In genomic region chr2:237861875-237862527, GRCh38 we compare ENCODE assay signal across 13 cellular contexts. TPM values are rescaled to one million over a fixed set of nuclear protein-coding genes. Genes with fewer than 3 reads are reported as not detected.
DNase-seq lines count a peak whose midpoint lies in the region; ATAC-seq and TF ChIP-seq lines count a peak whose summit lies in the region.
"Had no signal": no experiment of that assay in that cellular context is flagged by ENCODE, and none has a peak within 500 bp of the region (broad histone marks: within the 10 kb centered on the region; RNA-seq: fewer than 3 reads in every experiment).

No MANE protein-coding gene starts in this region.

- no peaks in the 10 kb centered on the region for H3K9me2 ChIP-seq in PC-9 (ENCODE audit: insufficient read depth)

- peaks cover 20% of the 10 kb centered on the region for H3K27me3 Mint-ChIP-seq in activated T-helper 17 cell treated with anti-CD3 and anti-CD28 coated beads, Interleukin-2, amount 50 U/mL, for 72 hours

- peak overlapping the region; percentile 92 for H3K27ac ChIP-seq in C4-2B
- H3K27ac ChIP-seq in PC-9: peak overlapping the region; percentile 62
- no peak overlapping the region for H3K27ac ChIP-seq in skeletal muscle tissue (ENCODE audit: low read depth, low read length)
- H3K27ac ChIP-seq: BLaER1 treated with 17β-estradiol and CSF1 and Interleukin-3, amounts not matched to agents 10 nM and 100 nM had no signal

- H3K36me3 Mint-ChIP-seq in activated T-helper 17 cell treated with anti-CD3 and anti-CD28 coated beads, Interleukin-2, amount 50 U/mL, for 72 hours (ENCODE audit: low read depth): no peaks in the 10 kb centered on the region

- no peaks in the 10 kb centered on the region for H3K9me3 ChIP-seq in PC-9 (ENCODE audit: insufficient read depth, low read depth)
- no peaks in the 10 kb centered on the region for H3K9me3 ChIP-seq in skeletal muscle tissue (ENCODE audit: control insufficient read depth in 3 of 3, low read length in 3 of 3)
- H3K9me3 ChIP-seq: BLaER1 treated with 17β-estradiol and CSF1 and Interleukin-3, amounts not matched to agents 10 nM and 100 nM had no signal

- no peak overlapping the region for H2AFZ ChIP-seq in PC-9

- H4K20me1 ChIP-seq in PC-9 (ENCODE audit: insufficient read depth): no peaks in the 10 kb centered on the region

- H3F3A ChIP-seq in PC-9 (ENCODE audit: insufficient read depth, low read depth): peaks cover 55% of the 10 kb centered on the region

- no peak for ATAC-seq in activated T-helper 17 cell treated with anti-CD3 and anti-CD28 coated beads, Interleukin-2, amount 50 U/mL, for 72 hours (replicated peaks)

- no peak overlapping the region for H3K27ac Mint-ChIP-seq in activated T-helper 17 cell treated with anti-CD3 and anti-CD28 coated beads, Interleukin-2, amount 50 U/mL, for 72 hours
- H3K27ac Mint-ChIP-seq: activated CD4-positive, alpha-beta memory T cell treated with anti-CD3 and anti-CD28 coated beads, Interleukin-2, amount 10 ng/mL, durations not matched to agents 7 days and 5 days had no signal

- H3K4me2 ChIP-seq in PC-9: peak overlapping the region; percentile 83
- H3K4me2 ChIP-seq: BLaER1 treated with 17β-estradiol and CSF1 and Interleukin-3, amounts not matched to agents 10 nM and 100 nM had no signal

- DNase-seq in PC-9: no peak
- peak; percentile 71 for DNase-seq in fibroblast of gingiva (ENCODE audit: low read depth)
- DNase-seq in NCI-H2107 treated with DMSO at 0.1 percent for 48 hours (lab: John Stamatoyannopoulos, UW; ENCODE audit: unreplicated experiment): no peak
- DNase-seq in NCI-H1092 treated with DMSO at 0.1 percent for 48 hours (lab: John Stamatoyannopoulos, UW): no peak
- no peak for DNase-seq in NCI-H1930 (lab: John Stamatoyannopoulos, UW)
- DNase-seq: DND-41; effector CD4-positive, alpha-beta T cell; NCI-H1436 had no signal

- intact Hi-C loops in PC-9 (cut with micrococcal nuclease; ENCODE audit: unreplicated experiment): loop anchor here (10.0 kb wide), 2 partner anchors 167 to 267 kb away; partner anchors contain the start of gene RAB17

- H3K79me2 ChIP-seq in PC-9 (ENCODE audit: low read depth): peaks cover 58% of the 10 kb centered on the region

- H3K36me3 ChIP-seq in PC-9 (ENCODE audit: low read depth): no peaks in the 10 kb centered on the region
- no peaks in the 10 kb centered on the region for H3K36me3 ChIP-seq in skeletal muscle tissue (ENCODE audit: control insufficient read depth in 3 of 3, insufficient read depth in 3 of 3, low read length in 3 of 3)
- H3K36me3 ChIP-seq: BLaER1 treated with 17β-estradiol and CSF1 and Interleukin-3, amounts not matched to agents 10 nM and 100 nM had no signal

- peaks cover 78% of the 10 kb centered on the region for H3K4me1 ChIP-seq in PC-9 (replicated peaks; ENCODE audit: insufficient read depth)
- H3K4me1 ChIP-seq in skeletal muscle tissue (ENCODE audit: control insufficient read depth in 3 of 3, insufficient read depth in 3 of 3, low read length in 3 of 3): peaks cover 15 to 73% (median 48%) of the 10 kb centered on the region in 3 donors

- no peaks in the 10 kb centered on the region for H3K9me3 Mint-ChIP-seq in activated T-helper 17 cell treated with anti-CD3 and anti-CD28 coated beads, Interleukin-2, amount 50 U/mL, for 72 hours
- H3K9me3 Mint-ChIP-seq: activated CD4-positive, alpha-beta memory T cell treated with anti-CD3 and anti-CD28 coated beads, Interleukin-2, amount 10 ng/mL, durations not matched to agents 7 days and 5 days had no signal

- H3K4me3 Mint-ChIP-seq in activated T-helper 17 cell treated with anti-CD3 and anti-CD28 coated beads, Interleukin-2, amount 50 U/mL, for 72 hours: no peak overlapping the region
- H3K4me3 Mint-ChIP-seq: activated CD4-positive, alpha-beta memory T cell treated with anti-CD3 and anti-CD28 coated beads, Interleukin-2, amount 10 ng/mL, durations not matched to agents 7 days and 5 days had no signal

- peak overlapping the region in 2 of 3 donors; percentile 14 to 24 for H3K9ac ChIP-seq in skeletal muscle tissue (ENCODE audit: low read depth in 1 of 3, low read length in 3 of 3)
- H3K9ac ChIP-seq: BLaER1 treated with 17β-estradiol and CSF1 and Interleukin-3, amounts not matched to agents 10 nM and 100 nM had no signal

- TF ChIP-seq CTCF in C4-2B (conservative IDR thresholded peaks at IDR 0.05) (no peak), PC-9 (conservative IDR thresholded peaks at IDR 0.05) (no peak)

- H3K27me3 ChIP-seq in PC-9 (ENCODE audit: insufficient read depth, low read depth) (no peaks in the 10 kb centered on the region), skeletal muscle tissue (ENCODE audit: control insufficient read depth in 3 of 3, insufficient read depth in 3 of 3, low read length in 3 of 3) (peaks cover 0 to 10% (median 0%) of the 10 kb centered on the region in 3 donors)

- no TSS peak for BruUV-seq in PC-9 (replicated peaks; lab: Mats Ljungman, UMichigan)

- POLR2A ChIA-PET in PC-9 (lab: Charles Lee; ENCODE audit: unreplicated experiment): interaction anchor here (0.6 kb wide), 1 partner anchor 109 kb away, joined by 3 read pairs; no protein-coding TSS in a partner anchor

- peaks cover 8% of the 10 kb centered on the region for H3K4me1 Mint-ChIP-seq in activated T-helper 17 cell treated with anti-CD3 and anti-CD28 coated beads, Interleukin-2, amount 50 U/mL, for 72 hours

- H3K4me3 ChIP-seq in PC-9: no peak overlapping the region
- no peak overlapping the region for H3K4me3 ChIP-seq in skeletal muscle tissue (ENCODE audit: low read length in 3 of 3)
- H3K4me3 ChIP-seq: BLaER1 treated with 17β-estradiol and CSF1 and Interleukin-3, amounts not matched to agents 10 nM and 100 nM had no signal

- CTCF ChIA-PET in PC-9 (lab: Charles Lee): no interaction called here

RNA-seq across cellular contexts. Expression of gene RAMP1, which starts 2.6 kb away (rescaled TPM):
- total RNA-seq in PC-9 (2021): 48.5 and 48.7 TPM in 2 replicates
- 31.8 TPM for total RNA-seq in skeletal muscle tissue
- under 1 TPM in 1 of 2 donors, not detected in 1; 0.54 TPM for total RNA-seq in activated T-helper 17 cell treated with anti-CD3 and anti-CD28 coated beads, Interleukin-2, amount 50 U/mL, for 72 hours

Comparison
In these comparisons a context has a peak if more than half of its experiments do, and no peak if none do; other contexts are left out.
1. RNA of gene RAMP1, which starts 2.6 kb away (total RNA-seq): 48.5 to 48.7 TPM in PC-9 and 31.8 TPM in skeletal muscle tissue (single experiment); 0.54 TPM in activated T-helper 17 cell treated with anti-CD3 and anti-CD28 coated beads, Interleukin-2, amount 50 U/mL, for 72 hours; every median in the first group is over 10 times any median in the second.